In genomic region chr13:34156841-34157365, GRCh38 we compare ENCODE assay signal across 9 cellular contexts.
DNase-seq lines count a peak whose midpoint lies in the region; ATAC-seq, FAIRE-seq and TF ChIP-seq lines count a peak whose summit lies in the region.
"Had no signal": no experiment of that assay in that cellular context is flagged by ENCODE, and none has a peak within 500 bp of the region (broad histone marks: within the 10 kb centered on the region; RNA-seq: fewer than 3 reads in every experiment).

No MANE protein-coding gene starts in this region.

- H3K4me3 ChIP-seq in lung: no peak overlapping the region

- no peaks in the 10 kb centered on the region for H3K36me3 ChIP-seq in lung (ENCODE audit: control insufficient read depth in 2 of 2, insufficient read depth in 2 of 2, low read length in 2 of 2)

- peak; percentile 79 for DNase-seq in NCI-H2029 (lab: John Stamatoyannopoulos, UW)
- no peak for DNase-seq in NCI-H2029 treated with DMSO at 0.1 percent for 48 hours (lab: John Stamatoyannopoulos, UW)
- peak; percentile 15 for DNase-seq in H54 (ENCODE audit: insufficient read length, low spot score)
- peak; percentile 40 for DNase-seq in KG1 (lab: John Stamatoyannopoulos, UW)
- peak; percentile 68 for DNase-seq in SKM-1 (lab: John Stamatoyannopoulos, UW; ENCODE audit: unreplicated experiment)
- peak; percentile 88 for DNase-seq in cerebellar cortex (ENCODE audit: low spot score)
- DNase-seq in lung (ENCODE audit: low spot score): peak; percentile 80
- DNase-seq in stimulated activated naive B cell treated with anti-CD40 and anti-IgM and Interleukin-4, amounts not matched to agents 10 μg/mL and 1 μg/mL and 100 μg/mL, for 72 hours: peak; percentile 64

- H3K9me3 Mint-ChIP-seq in stimulated activated naive B cell treated with anti-CD40 and anti-IgM and Interleukin-4, amounts not matched to agents 10 μg/mL and 1 μg/mL and 100 μg/mL, for 72 hours: no peaks in the 10 kb centered on the region

- H3K27me3 Mint-ChIP-seq in stimulated activated naive B cell treated with anti-CD40 and anti-IgM and Interleukin-4, amounts not matched to agents 10 μg/mL and 1 μg/mL and 100 μg/mL, for 72 hours: peaks cover 6 to 8% of the 10 kb centered on the region in 2 donors

- H3K36me3 Mint-ChIP-seq in stimulated activated naive B cell treated with anti-CD40 and anti-IgM and Interleukin-4, amounts not matched to agents 10 μg/mL and 1 μg/mL and 100 μg/mL, for 72 hours: no peaks in the 10 kb centered on the region

- no peaks in the 10 kb centered on the region for H3K27me3 ChIP-seq in lung (ENCODE audit: control insufficient read depth, insufficient read depth)

- peak overlapping the region; percentile 23 to 48 for H3K4me3 Mint-ChIP-seq in stimulated activated naive B cell treated with anti-CD40 and anti-IgM and Interleukin-4, amounts not matched to agents 10 μg/mL and 1 μg/mL and 100 μg/mL, for 72 hours

- FAIRE-seq in H54 (lab: Jason Lieb, UNC): peak; percentile 97

- ATAC-seq in lung (ENCODE audit: insufficient read depth, low FRiP score): peak; percentile 96
- ATAC-seq in stimulated activated naive B cell treated with anti-CD40 and anti-IgM and Interleukin-4, amounts not matched to agents 10 μg/mL and 1 μg/mL and 100 μg/mL, for 72 hours (replicated peaks): peak; percentile 99 to 100

- no peaks in the 10 kb centered on the region for H3K9me3 ChIP-seq in lung (ENCODE audit: control insufficient read depth in 2 of 2, insufficient read depth in 1 of 2, low read length in 1 of 2)

- peaks cover 8 to 10% of the 10 kb centered on the region in 2 donors for H3K4me1 Mint-ChIP-seq in stimulated activated naive B cell treated with anti-CD40 and anti-IgM and Interleukin-4, amounts not matched to agents 10 μg/mL and 1 μg/mL and 100 μg/mL, for 72 hours

- peak overlapping the region; percentile 32 for H3K27ac Mint-ChIP-seq in stimulated activated naive B cell treated with anti-CD40 and anti-IgM and Interleukin-4, amounts not matched to agents 10 μg/mL and 1 μg/mL and 100 μg/mL, for 72 hours

- TF ChIP-seq POLR2A in H54 (IDR thresholded peaks at IDR 0.05; ENCODE audit: low read depth, low read length): peak; percentile 26; the same call in 1 of the 2 replicates

- TF ChIP-seq CTCF in lung (IDR thresholded peaks at IDR 0.05; ENCODE audit: control extremely low read depth, extremely low read depth): no peak

- WGBS in lung, 2 donors: 22 to 26% methylated on average over 12 of the region's 12 CpGs

- H3K27ac ChIP-seq in lung (ENCODE audit: low read depth in 1 of 2, low read length in 1 of 2): peak overlapping the region; percentile 3 to 60
- H3K27ac ChIP-seq: C4-2B had no signal

- H3K4me1 ChIP-seq in lung (ENCODE audit: control insufficient read depth in 2 of 2, insufficient read depth in 2 of 2, low read length in 2 of 2): peaks cover 0 to 13% of the 10 kb centered on the region in 2 donors
